In genomic region chr20:36700438-36700837, GRCh38 we compare ENCODE assay signal across 27 cellular contexts. TPM values are rescaled to one million over a fixed set of nuclear protein-coding genes. Genes with fewer than 3 reads are reported as not detected.
"Had no signal": no experiment of that assay in that cellular context is flagged by ENCODE, and none has a peak within 500 bp of the region (broad histone marks: within the 10 kb centered on the region; RNA-seq: fewer than 3 reads in every experiment).

No MANE protein-coding gene starts in this region.

- H3K27ac Mint-ChIP-seq: activated naive CD8-positive, alpha-beta T cell treated with anti-CD3 and anti-CD28 coated beads for 36 hours; activated T-cell treated with anti-CD3 and anti-CD28 coated beads, Interleukin-2, amount 50 U/mL, for 24 hours; activated T-helper 2 cell treated with anti-CD3 and anti-CD28 coated beads, Interferon-gamma antibody, Interleukin-2, Interleukin-4, amounts not matched to agents 10 μg/mL and 5 μg/mL and 100 μg/mL, durations not matched to agents 14 hours and 24 hours and 36 hours; stimulated activated naive B cell treated with anti-CD40 and anti-IgM and Interleukin-4, amounts not matched to agents 10 μg/mL and 1 μg/mL and 100 μg/mL, for 72 hours had no signal

- H3K27ac ChIP-seq: breast epithelium, lower lobe of right lung, neutrophil, pancreas, testis, uterus had no signal

- H3K27me3 ChIP-seq: breast epithelium, neutrophil, pancreas, testis, uterus had no signal

- H3K4me1 ChIP-seq: breast epithelium, lower lobe of right lung, pancreas, uterus had no signal

- H3K9me3 ChIP-seq: breast epithelium, lower lobe of right lung, neutrophil, pancreas, testis, uterus had no signal

- H3K4me3 Mint-ChIP-seq: activated naive CD8-positive, alpha-beta T cell treated with anti-CD3 and anti-CD28 coated beads for 36 hours; activated T-cell treated with anti-CD3 and anti-CD28 coated beads, Interleukin-2, amount 50 U/mL, for 24 hours; immature natural killer cell; naive thymus-derived CD8-positive, alpha-beta T cell; stimulated activated naive B cell treated with anti-CD40 and anti-IgM and Interleukin-4, amounts not matched to agents 10 μg/mL and 1 μg/mL and 100 μg/mL, for 72 hours had no signal

- H3K9me3 Mint-ChIP-seq: activated naive CD8-positive, alpha-beta T cell treated with anti-CD3 and anti-CD28 coated beads for 36 hours; activated T-cell treated with anti-CD3 and anti-CD28 coated beads, Interleukin-2, amount 50 U/mL, for 24 hours; activated T-helper 2 cell treated with anti-CD3 and anti-CD28 coated beads, Interferon-gamma antibody, Interleukin-2, Interleukin-4, amounts not matched to agents 10 μg/mL and 5 μg/mL and 100 μg/mL, durations not matched to agents 14 hours and 24 hours and 36 hours; immature natural killer cell; naive thymus-derived CD8-positive, alpha-beta T cell; stimulated activated naive B cell treated with anti-CD40 and anti-IgM and Interleukin-4, amounts not matched to agents 10 μg/mL and 1 μg/mL and 100 μg/mL, for 72 hours had no signal

- H3K27me3 Mint-ChIP-seq: activated naive CD8-positive, alpha-beta T cell treated with anti-CD3 and anti-CD28 coated beads for 36 hours; activated T-cell treated with anti-CD3 and anti-CD28 coated beads, Interleukin-2, amount 50 U/mL, for 24 hours; naive thymus-derived CD8-positive, alpha-beta T cell; stimulated activated naive B cell treated with anti-CD40 and anti-IgM and Interleukin-4, amounts not matched to agents 10 μg/mL and 1 μg/mL and 100 μg/mL, for 72 hours had no signal

- DNase-seq: activated CD4-positive, alpha-beta T cell treated with anti-CD3 and anti-CD28 coated beads, Interleukin-2, amount 50 U/mL, for 4 hours; activated CD8-positive, alpha-beta memory T cell treated with anti-CD3 and anti-CD28 coated beads for 24 hours; activated CD8-positive, alpha-beta memory T cell treated with anti-CD3 and anti-CD28 coated beads, Interleukin-2, amount 50 U/mL, for 4 hours; activated naive CD4-positive, alpha-beta T cell; activated naive CD8-positive, alpha-beta T cell treated with anti-CD3 and anti-CD28 coated beads for 36 hours; activated T-cell treated with anti-CD3 and anti-CD28 coated beads, Interleukin-2, amount 50 U/mL, for 24 hours; cerebellar nuclear complex; cortex of kidney; foreskin fibroblast; immature natural killer cell; lower lobe of right lung; naive thymus-derived CD8-positive, alpha-beta T cell; pancreas; small intestine; stimulated activated CD4-positive, alpha-beta T cell treated with anti-CD3 and anti-CD28 coated beads, Interleukin-2, amount 100 ng/mL, for 24 hours; stimulated activated naive B cell treated with anti-CD40 and anti-IgM and Interleukin-4, amounts not matched to agents 10 μg/mL and 1 μg/mL and 100 μg/mL, for 72 hours; T-helper 1 cell; testis; trophoblast cell; uterus had no signal

- H3K4me3 ChIP-seq: breast epithelium, lower lobe of right lung, pancreas, testis, uterus had no signal

- H3K36me3 ChIP-seq: breast epithelium, neutrophil, pancreas, uterus had no signal

- H3K4me1 Mint-ChIP-seq: activated naive CD8-positive, alpha-beta T cell treated with anti-CD3 and anti-CD28 coated beads for 36 hours; immature natural killer cell; naive thymus-derived CD8-positive, alpha-beta T cell had no signal

RNA-seq across cellular contexts. Expression of gene SLA2, which starts 54.4 kb away (rescaled TPM):
- total RNA-seq: epithelial cell of proximal tubule, fibroblast of lung, glomerular endothelial cell, pulmonary artery endothelial cell had no signal
- polyA plus RNA-seq: fibroblast of lung had no signal
